Comparison of ENCODE assay signal across 19 cellular contexts in genomic region chr16:13429411-13429810, GRCh38.
"Had no signal": no experiment of that assay in that cellular context is flagged by ENCODE, and none has a peak within 500 bp of the region (broad histone marks: within the 10 kb centered on the region; RNA-seq: fewer than 3 reads in every experiment).

No MANE protein-coding gene starts in this region.

- ATAC-seq: activated CD4-positive, alpha-beta T cell treated with anti-CD3 and anti-CD28 coated beads for 36 hours; activated T-cell treated with anti-CD3 and anti-CD28 coated beads, Interleukin-2, amount 50 U/mL, for 72 hours; gastroesophageal sphincter; heart left ventricle; left lung; pancreas; psoas muscle; upper lobe of right lung had no signal

- FAIRE-seq: pancreas had no signal

- DNase-seq: activated B cell treated with CpG ODN at 0.5 μM for 24 hours; activated CD4-positive, alpha-beta T cell treated with anti-CD3 and anti-CD28 coated beads for 36 hours; activated CD4-positive, alpha-beta T cell treated with anti-CD3 and anti-CD28 coated beads, Interleukin-2, amount 50 U/mL, for 48 hours; activated effector memory CD4-positive, alpha-beta T cell treated with Interleukin-2 at 50 U/mL for 16 hours; activated naive CD4-positive, alpha-beta T cell treated with anti-CD3 and anti-CD28 coated beads for 36 hours; activated naive CD8-positive, alpha-beta T cell treated with anti-CD3 and anti-CD28 coated beads, Interleukin-2, amount 10 ng/mL, durations not matched to agents 7 days and 5 days; activated T-cell treated with anti-CD3 and anti-CD28 coated beads, Interleukin-2, amount 50 U/mL, for 72 hours; amniotic stem cell; heart left ventricle; immature natural killer cell; left lung; pancreas; psoas muscle; stimulated activated CD4-positive, alpha-beta T cell treated with anti-CD3 and anti-CD28 coated beads, Interleukin-12 subunit alpha, Interleukin-12 subunit beta, amount 100 ng/mL, for 4 hours; substantia nigra; T1000; thyroid gland; upper lobe of right lung had no signal
